18 cellular contexts compared by ENCODE assay signal in genomic region chr9:96080364-96080763, GRCh38.
DNase-seq lines count a peak whose midpoint lies in the region; ATAC-seq, FAIRE-seq and TF ChIP-seq lines count a peak whose summit lies in the region.
"Had no signal": no experiment of that assay in that cellular context is flagged by ENCODE, and none has a peak within 500 bp of the region (broad histone marks: within the 10 kb centered on the region; RNA-seq: fewer than 3 reads in every experiment).

No MANE protein-coding gene starts in this region.

- H3K27me3 ChIP-seq in astrocyte (ENCODE audit: insufficient read depth, low read length) (peaks cover 17% of the 10 kb centered on the region), kidney epithelial cell (ENCODE audit: control insufficient read depth, insufficient read depth, low read length) (peaks cover under 1% of the 10 kb centered on the region), upper lobe of right lung (no peaks in the 10 kb centered on the region)
- H3K27me3 ChIP-seq: tibial artery had no signal

- no peaks in the 10 kb centered on the region for H3K79me2 ChIP-seq in astrocyte (ENCODE audit: insufficient read depth, low read length)

- no peaks in the 10 kb centered on the region for H3K9me3 ChIP-seq in astrocyte (ENCODE audit: insufficient read depth, low read depth, low read length)
- no peaks in the 10 kb centered on the region for H3K9me3 ChIP-seq in upper lobe of right lung
- H3K9me3 ChIP-seq: psoas muscle, tibial artery had no signal

- no peak overlapping the region for H2AFZ ChIP-seq in astrocyte (ENCODE audit: low read depth, low read length)

- H3K9ac ChIP-seq in astrocyte (ENCODE audit: low read length) = no peak overlapping the region

- H3K27me3 Mint-ChIP-seq in astrocyte (ENCODE audit: low read depth, unreplicated experiment) = peaks cover 16% of the 10 kb centered on the region

- no peak for FAIRE-seq in astrocyte (lab: Jason Lieb, UNC)
- FAIRE-seq: GM12891 had no signal

- ATAC-seq in upper lobe of right lung = peak; percentile 52
- ATAC-seq: activated CD8-positive, alpha-beta memory T cell treated with anti-CD3 and anti-CD28 coated beads, Interleukin-2, amount 10 ng/mL, durations not matched to agents 7 days and 5 days had no signal

- no peak overlapping the region for H3K4me3 ChIP-seq in LNCaP clone FGC (ENCODE audit: low read depth, low read length)
- no peak overlapping the region for H3K4me3 ChIP-seq in astrocyte (ENCODE audit: insufficient read depth, low read depth, low read length)
- no peak overlapping the region for H3K4me3 ChIP-seq in kidney epithelial cell (ENCODE audit: low read depth, low read length)
- no peak overlapping the region for H3K4me3 ChIP-seq in upper lobe of right lung
- H3K4me3 ChIP-seq: psoas muscle, tibial artery had no signal

- no peak overlapping the region for H3K27ac ChIP-seq in astrocyte (ENCODE audit: low read depth, low read length)
- H3K27ac ChIP-seq in upper lobe of right lung = no peak overlapping the region
- H3K27ac ChIP-seq: HL-60, psoas muscle, tibial artery had no signal

- no peak overlapping the region for H3K4me2 ChIP-seq in astrocyte (ENCODE audit: low read length)

- peaks cover 1% of the 10 kb centered on the region for H3K9me3 Mint-ChIP-seq in astrocyte (ENCODE audit: unreplicated experiment)
- H3K9me3 Mint-ChIP-seq: CD4-positive, alpha-beta T cell; naive B cell had no signal

- H3K36me3 ChIP-seq in astrocyte (ENCODE audit: insufficient read depth, low read length) (no peaks in the 10 kb centered on the region), kidney epithelial cell (ENCODE audit: control insufficient read depth, insufficient read depth, low read length) (no peaks in the 10 kb centered on the region), upper lobe of right lung (no peaks in the 10 kb centered on the region)
- H3K36me3 ChIP-seq: tibial artery had no signal

- H3K4me1 Mint-ChIP-seq in astrocyte (ENCODE audit: low read depth, unreplicated experiment) = no peaks in the 10 kb centered on the region
- H3K4me1 Mint-ChIP-seq: naive B cell had no signal

- intact Hi-C loops in upper lobe of right lung (cut with DNase I) = no loop called here

- H3K4me3 Mint-ChIP-seq in astrocyte (ENCODE audit: unreplicated experiment) = no peak overlapping the region
- H3K4me3 Mint-ChIP-seq: activated CD8-positive, alpha-beta memory T cell treated with anti-CD3 and anti-CD28 coated beads, Interleukin-2, amount 10 ng/mL, durations not matched to agents 7 days and 5 days; CD4-positive, alpha-beta T cell; naive B cell had no signal

- H3K4me1 ChIP-seq in astrocyte (ENCODE audit: insufficient read depth, low read length) = no peaks in the 10 kb centered on the region
- H3K4me1 ChIP-seq in upper lobe of right lung = no peaks in the 10 kb centered on the region
- H3K4me1 ChIP-seq: psoas muscle had no signal

- H3K27ac Mint-ChIP-seq in astrocyte (ENCODE audit: unreplicated experiment) = no peak overlapping the region
- H3K27ac Mint-ChIP-seq: activated CD8-positive, alpha-beta memory T cell treated with anti-CD3 and anti-CD28 coated beads, Interleukin-2, amount 10 ng/mL, durations not matched to agents 7 days and 5 days; CD4-positive, alpha-beta T cell had no signal

- no peaks in the 10 kb centered on the region for H4K20me1 ChIP-seq in astrocyte (ENCODE audit: insufficient read depth, low read length)

- DNase-seq in LNCaP clone FGC (ENCODE audit: low read depth) (peak; percentile 99), astrocyte (ENCODE audit: low read depth) (peak; percentile 45), kidney epithelial cell (ENCODE audit: low read depth) (peak; percentile 58), upper lobe of right lung (no peak), NOMO-1 (lab: John Stamatoyannopoulos, UW; ENCODE audit: unreplicated experiment in 2 of 2) (no peak), activated T-cell treated with anti-CD3 and anti-CD28 coated beads for 4 hours (no peak)
- no peak for DNase-seq in stimulated activated CD4-positive, alpha-beta T cell treated with anti-CD3 and anti-CD28 coated beads, Interleukin-12 subunit alpha, Interleukin-12 subunit beta, amount 100 ng/mL, for 4 hours
- DNase-seq: activated CD8-positive, alpha-beta memory T cell treated with anti-CD3 and anti-CD28 coated beads, Interleukin-2, amount 10 ng/mL, durations not matched to agents 7 days and 5 days; activated naive CD4-positive, alpha-beta T cell treated with anti-CD3 and anti-CD28 coated beads, Interleukin-2, amount 50 U/mL, for 16 hours; CD4-positive, alpha-beta T cell; effector memory CD4-positive, alpha-beta T cell; naive B cell; NCI-H2029 treated with DMSO at 0.1 percent for 48 hours; NK-92 treated with Interleukin-12 subunit alpha and Interleukin-12 subunit beta, amount 100 ng/mL, for 24 hours; psoas muscle; tibial artery had no signal

- H3K36me3 Mint-ChIP-seq in astrocyte (ENCODE audit: low read depth, unreplicated experiment) = peaks cover 3% of the 10 kb centered on the region
- H3K36me3 Mint-ChIP-seq: activated CD8-positive, alpha-beta memory T cell treated with anti-CD3 and anti-CD28 coated beads, Interleukin-2, amount 10 ng/mL, durations not matched to agents 7 days and 5 days; naive B cell had no signal

- TF ChIP-seq CTCF in LNCaP clone FGC (IDR thresholded peaks at IDR 0.05; ENCODE audit: control insufficient read depth, extremely low read depth, insufficient read depth) = no peak
- TF ChIP-seq CTCF in astrocyte (IDR thresholded peaks at IDR 0.05; ENCODE audit: insufficient read depth, low read depth, low read length) = no peak
- no peak for TF ChIP-seq CTCF in kidney epithelial cell (IDR thresholded peaks at IDR 0.05; ENCODE audit: insufficient read depth, low read length, poor library complexity, severe bottlenecking)
- TF ChIP-seq CTCF in upper lobe of right lung (IDR thresholded peaks at IDR 0.05) = no peak

Comparison
In these comparisons a context has a peak if more than half of its experiments do, and no peak if none do; other contexts are left out.
1. DNase-seq: peak in LNCaP clone FGC (single experiment), astrocyte (single experiment) and kidney epithelial cell (single experiment); none in upper lobe of right lung (single experiment), NOMO-1 (0 of 2), stimulated activated CD4-positive, alpha-beta T cell treated with anti-CD3 and anti-CD28 coated beads, Interleukin-12 subunit alpha, Interleukin-12 subunit beta, amount 100 ng/mL, for 4 hours (single experiment) and activated T-cell treated with anti-CD3 and anti-CD28 coated beads for 4 hours (single experiment).